In genomic region chr1:22818061-22818770, GRCh38 we compare ENCODE assay signal across 18 cellular contexts.
A peak's percentile ranks its signal among the peaks of the same experiment; 100 is the strongest.
DNase-seq lines count a peak whose midpoint lies in the region; ATAC-seq, FAIRE-seq and TF ChIP-seq lines count a peak whose summit lies in the region.
"Had no signal": no experiment of that assay in that cellular context is flagged by ENCODE, and none has a peak within 500 bp of the region (broad histone marks: within the 10 kb centered on the region; RNA-seq: fewer than 3 reads in every experiment).

No MANE protein-coding gene starts in this region.

- no peak overlapping the region for H4K91ac ChIP-seq in H1 (replicated peaks; ENCODE audit: insufficient read length, low read length)

- no peak overlapping the region for H2BK120ac ChIP-seq in H1 (replicated peaks; ENCODE audit: low read depth, low read length)

- no peak overlapping the region for H3K4me3 ChIP-seq in mammary epithelial cell (replicated peaks in 1 of 3; ENCODE audit: insufficient read depth in 1 of 3, low read depth in 2 of 3, low read length in 3 of 3)
- H3K4me3 ChIP-seq in H1 (ENCODE audit: extremely low read depth in 1 of 4, insufficient read depth in 2 of 4, low read depth in 3 of 4, low read length in 4 of 4), result no peak overlapping the region
- H3K4me3 ChIP-seq: BLaER1, PC-9 had no signal

- H2AK5ac ChIP-seq in H1 (ENCODE audit: low read depth, low read length), result no peak overlapping the region

- TF ChIP-seq EP300 in H1 (IDR thresholded peaks at IDR 0.05; ENCODE audit: borderline replicate concordance in 1 of 2, low read depth in 2 of 2, low read length in 2 of 2), result no peak

- no peak overlapping the region for H3K23ac ChIP-seq in H1 (ENCODE audit: insufficient read length)

- CTCF ChIA-PET in MCF 10A (lab: Yijun Ruan, JAX) (interaction anchor here (1.7 kb wide), 1 partner anchor 70 kb away, joined by 4 read pairs; no protein-coding TSS in a partner anchor), mammary epithelial cell (lab: Charles Lee; ENCODE audit: low non-redundant PET) (interaction anchor here (0.6 kb wide), 1 partner anchor 94 kb away, joined by 3 read pairs; no protein-coding TSS in a partner anchor), H1 (lab: Charles Lee; ENCODE audit: partially characterized antibody) (interaction anchor here (0.6 to 3.7 kb wide), 18 partner anchors 10 to 114 kb away, joined by 3 to 18 read pairs (median 4); no protein-coding TSS in a partner anchor)

- H3K4ac ChIP-seq in H1 (replicated peaks; ENCODE audit: insufficient read length, low read depth, low read length), result no peak overlapping the region

- H2BK12ac ChIP-seq in H1 (ENCODE audit: low read depth, low read length), result no peak overlapping the region

- no peak overlapping the region for H2BK20ac ChIP-seq in H1 (ENCODE audit: low read length)

- no peaks in the 10 kb centered on the region for H3K79me2 ChIP-seq in mammary epithelial cell (ENCODE audit: insufficient read depth, low read length)
- no peaks in the 10 kb centered on the region for H3K79me2 ChIP-seq in H1 (ENCODE audit: control insufficient read depth in 1 of 2, insufficient read depth in 2 of 2, low read length in 2 of 2)

- no peak overlapping the region for H3K27ac ChIP-seq in mammary epithelial cell (ENCODE audit: insufficient read depth, low read depth, low read length)
- H3K27ac ChIP-seq in H1 (ENCODE audit: low read depth, low read length), result no peak overlapping the region
- H3K27ac ChIP-seq: BLaER1, PC-9 had no signal

- H3K27me3 Mint-ChIP-seq in MCF 10A (ENCODE audit: insufficient read depth, unreplicated experiment), result no peaks in the 10 kb centered on the region
- peaks cover 10% of the 10 kb centered on the region for H3K27me3 Mint-ChIP-seq in nephron progenitor cell (ENCODE audit: low read depth, poor library complexity)

- H3K36me3 Mint-ChIP-seq in MCF 10A (ENCODE audit: insufficient read depth, unreplicated experiment) (no peaks in the 10 kb centered on the region), nephron progenitor cell (ENCODE audit: low read depth) (no peaks in the 10 kb centered on the region)
- H3K36me3 Mint-ChIP-seq: CD8-positive, alpha-beta T cell had no signal

- H3K9me3 ChIP-seq in mammary epithelial cell (replicated peaks; ENCODE audit: insufficient read depth, low read length) (no peaks in the 10 kb centered on the region), H1 (ENCODE audit: insufficient read depth in 2 of 2, low read depth in 1 of 2, low read length in 1 of 2) (no peaks in the 10 kb centered on the region)
- H3K9me3 ChIP-seq: BLaER1 had no signal

- intact Hi-C loops in MCF 10A (cut with micrococcal nuclease) (no loop called here), mammary epithelial cell (cut with micrococcal nuclease) (no loop called here)

- H3K14ac ChIP-seq in H1 (ENCODE audit: insufficient read length), result no peak overlapping the region

- H3K4me3 Mint-ChIP-seq in MCF 10A (ENCODE audit: unreplicated experiment) (no peak overlapping the region), nephron progenitor cell (no peak overlapping the region)
- H3K4me3 Mint-ChIP-seq: CD8-positive, alpha-beta T cell; IgD-negative memory B cell had no signal

- 85% methylated on average over 9 of the region's 11 CpGs for WGBS in mammary epithelial cell (ENCODE audit: low coverage, missing lambda C conversion rate)
- 85% methylated on average over 11 of the region's 11 CpGs; no CpG with 5 or more reads in 1 of the 2 experiments for WGBS in H1 (ENCODE audit: extremely low coverage in 1 of 2, insufficient coverage in 1 of 2, insufficient read length in 1 of 2, insufficient replicate concordance in 2 of 2, low coverage in 1 of 2, low lambda C conversion rate in 2 of 2, missing lambda C conversion rate in 1 of 2), 2 experiments

- peaks cover 8% of the 10 kb centered on the region for H3K4me1 Mint-ChIP-seq in MCF 10A (ENCODE audit: insufficient read depth, unreplicated experiment)
- H3K4me1 Mint-ChIP-seq in nephron progenitor cell, result peaks cover 25% of the 10 kb centered on the region
- H3K4me1 Mint-ChIP-seq: IgD-negative memory B cell had no signal

- no peak overlapping the region for H3K18ac ChIP-seq in H1 (ENCODE audit: extremely low read depth, low read length)

- no peaks in the 10 kb centered on the region for H3K9me3 Mint-ChIP-seq in MCF 10A (ENCODE audit: unreplicated experiment)
- H3K9me3 Mint-ChIP-seq in nephron progenitor cell, result no peaks in the 10 kb centered on the region
- H3K9me3 Mint-ChIP-seq: CD8-positive, alpha-beta T cell; IgD-negative memory B cell had no signal

- POLR2A ChIA-PET in MCF 10A (lab: Yijun Ruan, JAX) (interaction anchor here (0.6 to 1.4 kb wide), 2 partner anchors 16 to 654 kb away, joined by 3 to 5 read pairs; no protein-coding TSS in a partner anchor), H1 (lab: Charles Lee; ENCODE audit: partially characterized antibody) (interaction anchor here (1.4 kb wide), 1 partner anchor 8 kb away, joined by 7 read pairs; no protein-coding TSS in a partner anchor)

- H3K27me3 ChIP-seq in mammary epithelial cell (ENCODE audit: insufficient read depth, low read length), result no peaks in the 10 kb centered on the region
- H3K27me3 ChIP-seq in H1 (replicated peaks in 1 of 4; ENCODE audit: control insufficient read depth in 3 of 4, extremely low read depth in 1 of 4, insufficient read depth in 3 of 4, low read length in 3 of 4), result no peaks in the 10 kb centered on the region
- H3K27me3 ChIP-seq: BLaER1 had no signal

- no peaks in the 10 kb centered on the region; the same call in 1 of the 2 replicates for H3K23me2 ChIP-seq in H1 (ENCODE audit: low read depth, low read length)

- TF ChIP-seq CTCF in MCF 10A (IDR thresholded peaks at IDR 0.05; ENCODE audit: unreplicated experiment) (no peak), mammary epithelial cell (conservative IDR thresholded peaks at IDR 0.05 in 1 of 2, IDR thresholded peaks at IDR 0.05 in 1 of 2; ENCODE audit: extremely low read depth in 1 of 2, insufficient read depth in 1 of 2, low read depth in 1 of 2, low read length in 2 of 2) (no peak), H1 (IDR thresholded peaks at IDR 0.05; ENCODE audit: control extremely low read depth in 1 of 3, insufficient read depth in 1 of 3, low read depth in 1 of 3, low read length in 3 of 3) (peak in 2 of 3 experiments; percentile 12 to 28; a peak in 2 of 4 replicates), nephron progenitor cell (IDR thresholded peaks at IDR 0.05) (no peak)

- H3K4me2 ChIP-seq in mammary epithelial cell (ENCODE audit: insufficient read depth, low read depth, low read length), result no peak overlapping the region
- no peak overlapping the region for H3K4me2 ChIP-seq in H1 (ENCODE audit: insufficient read depth in 1 of 2, low read depth in 2 of 2, low read length in 2 of 2)
- H3K4me2 ChIP-seq: BLaER1, PC-9 had no signal

- peak; percentile 34 to 53 for TF ChIP-seq RAD21 in H1 (IDR thresholded peaks at IDR 0.05 in 1 of 2, conservative IDR thresholded peaks at IDR 0.05 in 1 of 2; ENCODE audit: low read depth in 2 of 2, low read length in 2 of 2)

- peaks cover 2% of the 10 kb centered on the region; the same call in 1 of the 2 replicates for H3K79me1 ChIP-seq in H1 (ENCODE audit: low read depth, low read length)

- H3K9ac ChIP-seq in mammary epithelial cell (ENCODE audit: insufficient read depth, low read length) (no peak overlapping the region), H1 (replicated peaks in 1 of 4; ENCODE audit: extremely low read depth in 1 of 4, low read depth in 3 of 4, low read length in 3 of 4) (no peak overlapping the region)
- H3K9ac ChIP-seq: BLaER1 had no signal

- dilution Hi-C loops in mammary epithelial cell (cut with HindIII; ENCODE audit: low sequenced_read_pairs), result no loop called here

- H2AFZ ChIP-seq in mammary epithelial cell (ENCODE audit: low read depth, low read length) (no peak overlapping the region), H1 (ENCODE audit: low read length) (no peak overlapping the region)
- H2AFZ ChIP-seq: PC-9 had no signal

- H4K8ac ChIP-seq in H1 (ENCODE audit: extremely low read depth, insufficient read depth, low read length), result no peak overlapping the region

- H4K20me1 ChIP-seq in mammary epithelial cell (ENCODE audit: insufficient read depth, low read length) (no peaks in the 10 kb centered on the region), H1 (replicated peaks in 1 of 2; ENCODE audit: control insufficient read depth in 1 of 2, insufficient read depth in 2 of 2, low read length in 2 of 2) (no peaks in the 10 kb centered on the region)
- H4K20me1 ChIP-seq: BLaER1 had no signal

- ATAC-seq in HG02759 (IDR thresholded peaks at IDR 0.05; ENCODE audit: unreplicated experiment), result no peak
- ATAC-seq: CD8-positive, alpha-beta T cell had no signal

- in situ Hi-C loops in mammary epithelial cell (cut with MboI; ENCODE audit: low sequenced_read_pairs in 2 of 2), result no loop called here

- H3K27ac Mint-ChIP-seq in MCF 10A (ENCODE audit: low read depth, unreplicated experiment) (peak overlapping the region; percentile 4), nephron progenitor cell (peak overlapping the region; percentile 67)
- H3K27ac Mint-ChIP-seq: CD8-positive, alpha-beta T cell had no signal

- BruUV-seq in MCF 10A (replicated peaks; lab: Mats Ljungman, UMichigan), result no TSS peak
- no TSS peak for BruUV-seq in mammary epithelial cell (replicated peaks; lab: Mats Ljungman, UMichigan)

- no peaks in the 10 kb centered on the region for H3K36me3 ChIP-seq in mammary epithelial cell (ENCODE audit: insufficient read depth, low read length)
- no peaks in the 10 kb centered on the region for H3K36me3 ChIP-seq in H1 (ENCODE audit: control insufficient read depth in 2 of 4, insufficient read depth in 4 of 4, low read length in 3 of 4)
- H3K36me3 ChIP-seq: BLaER1 had no signal

- TF ChIP-seq POLR2A in H1 (IDR thresholded peaks at IDR 0.05; ENCODE audit: control extremely low read depth in 1 of 2, low read depth in 2 of 2, low read length in 2 of 2), result no peak

- H4K5ac ChIP-seq in H1 (ENCODE audit: insufficient read length, low read depth, low read length), result no peak overlapping the region

- H2BK5ac ChIP-seq in H1 (ENCODE audit: low read depth, low read length), result peak overlapping the region; percentile 73; the same call in 1 of the 2 replicates

- DNase-seq in MCF 10A (ENCODE audit: unreplicated experiment) (no peak), mammary epithelial cell (no peak), H1 (ENCODE audit: low read depth in 1 of 2, low spot score in 2 of 2) (no peak), nephron progenitor cell (no peak), SHP77 (lab: John Stamatoyannopoulos, UW) (no peak), NCI-H2196 (lab: John Stamatoyannopoulos, UW; ENCODE audit: unreplicated experiment) (no peak), GM19239 (ENCODE audit: insufficient read length, low spot score) (no peak)
- DNase-seq: CD8-positive, alpha-beta T cell; DMS79; HCEC 1CT; NCI-H187 treated with DMSO at 0.1 percent for 48 hours; NCI-H510A; NCI-H774; PC-9 had no signal

- H3K4me1 ChIP-seq in mammary epithelial cell (ENCODE audit: insufficient read depth, low read length), result peaks cover 10% of the 10 kb centered on the region
- H3K4me1 ChIP-seq in H1 (replicated peaks in 1 of 4; ENCODE audit: control insufficient read depth in 3 of 4, insufficient read depth in 4 of 4, low read length in 3 of 4), result no peaks in the 10 kb centered on the region

- no peak overlapping the region for H2BK15ac ChIP-seq in H1 (ENCODE audit: low read length)

- FAIRE-seq in H1 (lab: Jason Lieb, UNC), result no peak
- no peak for FAIRE-seq in GM19239 (lab: Jason Lieb, UNC)
- FAIRE-seq: D721Med had no signal

- H3K56ac ChIP-seq in H1 (replicated peaks; ENCODE audit: insufficient read length, low read depth, low read length), result no peak overlapping the region

TF ChIP-seq in H1, 55 proteins besides CTCF, POLR2A, EP300 and RAD21:
- no peak for TF ChIP-seq YY1 (IDR thresholded peaks at IDR 0.05; ENCODE audit: low read depth, low read length)

Comparison
In these comparisons a context has a peak if more than half of its experiments do, and no peak if none do; other contexts are left out.
1. CTCF ChIP-seq: peak in H1 (2 of 3); none in MCF 10A (single experiment), mammary epithelial cell (0 of 2) and nephron progenitor cell (single experiment).